1 cellular context compared by ENCODE assay signal in the genomic region with DNA sequence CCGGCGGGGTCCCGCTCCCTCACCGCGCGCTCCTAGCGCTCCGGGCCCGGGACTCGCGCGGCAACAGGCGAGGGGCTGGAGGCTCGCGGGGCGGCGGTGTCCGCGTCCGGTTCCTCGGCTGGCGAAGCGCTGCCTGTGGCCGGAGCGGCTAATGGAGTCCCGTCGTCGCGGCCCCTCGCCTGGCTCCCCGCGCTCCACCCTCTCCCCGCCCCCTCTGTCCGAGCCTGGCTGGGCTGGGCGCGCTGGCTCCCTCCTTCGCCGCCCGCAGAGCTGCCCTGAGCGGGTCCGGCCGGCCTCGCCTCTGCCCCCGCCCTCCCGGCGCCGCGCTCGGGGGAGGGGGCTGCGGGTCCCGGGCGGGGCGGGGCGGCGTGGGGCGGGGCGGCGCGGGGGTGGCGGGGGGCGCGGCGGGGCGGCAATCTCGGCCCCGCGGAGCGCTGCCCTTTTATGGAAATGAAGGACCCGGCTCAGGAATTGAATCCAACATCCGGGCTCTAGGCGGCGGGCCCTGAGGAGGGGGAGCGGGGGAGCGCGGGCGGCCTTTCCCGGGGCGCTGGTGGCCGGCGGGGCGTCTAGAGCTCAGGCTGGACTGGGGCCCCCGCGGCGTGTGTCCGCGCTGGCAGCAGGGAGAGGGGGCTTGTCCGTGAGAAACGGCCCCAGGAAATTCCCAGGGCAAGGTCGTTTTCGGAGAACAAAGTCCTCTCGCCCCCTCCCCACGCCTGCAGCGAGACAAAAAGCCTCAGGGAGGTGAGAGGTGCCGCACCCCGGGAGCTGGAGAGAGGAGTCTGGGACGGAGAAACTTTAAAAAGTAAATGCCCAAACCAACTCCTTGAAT.
A peak's percentile ranks its signal among the peaks of the same experiment; 100 is the strongest.
TF ChIP-seq lines count a peak whose summit lies in the region.

A gene with protein sequence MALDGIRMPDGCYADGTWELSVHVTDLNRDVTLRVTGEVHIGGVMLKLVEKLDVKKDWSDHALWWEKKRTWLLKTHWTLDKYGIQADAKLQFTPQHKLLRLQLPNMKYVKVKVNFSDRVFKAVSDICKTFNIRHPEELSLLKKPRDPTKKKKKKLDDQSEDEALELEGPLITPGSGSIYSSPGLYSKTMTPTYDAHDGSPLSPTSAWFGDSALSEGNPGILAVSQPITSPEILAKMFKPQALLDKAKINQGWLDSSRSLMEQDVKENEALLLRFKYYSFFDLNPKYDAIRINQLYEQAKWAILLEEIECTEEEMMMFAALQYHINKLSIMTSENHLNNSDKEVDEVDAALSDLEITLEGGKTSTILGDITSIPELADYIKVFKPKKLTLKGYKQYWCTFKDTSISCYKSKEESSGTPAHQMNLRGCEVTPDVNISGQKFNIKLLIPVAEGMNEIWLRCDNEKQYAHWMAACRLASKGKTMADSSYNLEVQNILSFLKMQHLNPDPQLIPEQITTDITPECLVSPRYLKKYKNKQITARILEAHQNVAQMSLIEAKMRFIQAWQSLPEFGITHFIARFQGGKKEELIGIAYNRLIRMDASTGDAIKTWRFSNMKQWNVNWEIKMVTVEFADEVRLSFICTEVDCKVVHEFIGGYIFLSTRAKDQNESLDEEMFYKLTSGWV (minus strand): TSS at position 153 of the 832 bp plus-strand sequence. CDS start 482 bp downstream, outside the sequence.

TF ChIP-seq in HepG2, 621 proteins besides CTCF, POLR2A, EP300 and RAD21 (continued from another document and continues in another):
- TF ChIP-seq, protein P1, sequence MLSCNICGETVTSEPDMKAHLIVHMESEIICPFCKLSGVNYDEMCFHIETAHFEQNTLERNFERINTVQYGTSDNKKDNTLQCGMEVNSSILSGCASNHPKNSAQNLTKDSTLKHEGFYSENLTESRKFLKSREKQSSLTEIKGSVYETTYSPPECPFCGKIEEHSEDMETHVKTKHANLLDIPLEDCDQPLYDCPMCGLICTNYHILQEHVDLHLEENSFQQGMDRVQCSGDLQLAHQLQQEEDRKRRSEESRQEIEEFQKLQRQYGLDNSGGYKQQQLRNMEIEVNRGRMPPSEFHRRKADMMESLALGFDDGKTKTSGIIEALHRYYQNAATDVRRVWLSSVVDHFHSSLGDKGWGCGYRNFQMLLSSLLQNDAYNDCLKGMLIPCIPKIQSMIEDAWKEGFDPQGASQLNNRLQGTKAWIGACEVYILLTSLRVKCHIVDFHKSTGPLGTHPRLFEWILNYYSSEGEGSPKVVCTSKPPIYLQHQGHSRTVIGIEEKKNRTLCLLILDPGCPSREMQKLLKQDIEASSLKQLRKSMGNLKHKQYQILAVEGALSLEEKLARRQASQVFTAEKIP (CRISPR knock-in tag; IDR thresholded peaks at IDR 0.05; ENCODE audit: borderline replicate concordance), result no peak
- TF ChIP-seq SIN3B (IDR thresholded peaks at IDR 0.05; ENCODE audit: low read length), result no peak
- no peak for TF ChIP-seq ZNF30 (CRISPR knock-in tag; IDR thresholded peaks at IDR 0.05)
- TF ChIP-seq, protein P2, sequence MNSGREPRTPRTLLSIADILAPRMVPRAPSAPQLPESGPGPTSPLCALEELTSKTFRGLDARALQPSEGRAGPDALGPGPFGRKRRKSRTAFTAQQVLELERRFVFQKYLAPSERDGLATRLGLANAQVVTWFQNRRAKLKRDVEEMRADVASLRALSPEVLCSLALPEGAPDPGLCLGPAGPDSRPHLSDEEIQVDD (CRISPR knock-in tag; IDR thresholded peaks at IDR 0.05; ENCODE audit: borderline replicate concordance), result no peak
- no peak for TF ChIP-seq ZNF207 (IDR thresholded peaks at IDR 0.05; ENCODE audit: borderline replicate concordance)
- no peak for TF ChIP-seq XRCC5 (optimal IDR thresholded peaks at IDR 0.05; ENCODE audit: low read length)
- TF ChIP-seq ISL2 (CRISPR knock-in tag; IDR thresholded peaks at IDR 0.05), result no peak
- no peak for TF ChIP-seq NCOA1 (CRISPR knock-in tag; IDR thresholded peaks at IDR 0.05)
- TF ChIP-seq SNAPC5 (CRISPR knock-in tag; IDR thresholded peaks at IDR 0.05; ENCODE audit: borderline replicate concordance), result no peak
- no peak for TF ChIP-seq ZNF619 (CRISPR knock-in tag; IDR thresholded peaks at IDR 0.05)
- TF ChIP-seq SALL2 (CRISPR knock-in tag; IDR thresholded peaks at IDR 0.05), result peak; percentile 47; the same call in 1 of the 2 replicates
- no peak for TF ChIP-seq ZBTB33 (CRISPR knock-in tag; IDR thresholded peaks at IDR 0.05)
- no peak; the same call in 1 of the 2 replicates for TF ChIP-seq TARDBP (CRISPR knock-in tag; IDR thresholded peaks at IDR 0.05)
- TF ChIP-seq HMGXB4 (CRISPR knock-in tag; IDR thresholded peaks at IDR 0.05; ENCODE audit: borderline replicate concordance in 1 of 2, low read depth in 1 of 2), result peak in 1 of 2 experiments; percentile 43; a peak in 1 of 4 replicates
- TF ChIP-seq JUND (CRISPR knock-in tag; IDR thresholded peaks at IDR 0.05), result no peak
- TF ChIP-seq HNRNPK (IDR thresholded peaks at IDR 0.05; ENCODE audit: low read depth, low read length, poor library complexity, severe bottlenecking), result peak; percentile 81
- TF ChIP-seq LCORL (IDR thresholded peaks at IDR 0.05), result no peak
- TF ChIP-seq LCORL (CRISPR knock-in tag; IDR thresholded peaks at IDR 0.05), result 0 out of 2 replicates have a peak, but pooled peaks have one; percentile 18
- no peak for TF ChIP-seq CENPX (CRISPR knock-in tag; IDR thresholded peaks at IDR 0.05)
- no peak; the same call in 1 of the 2 replicates for TF ChIP-seq NCOR1 (IDR thresholded peaks at IDR 0.05; ENCODE audit: borderline replicate concordance, low read length)
- TF ChIP-seq SP140L (CRISPR knock-in tag; IDR thresholded peaks at IDR 0.05; ENCODE audit: borderline replicate concordance), result no peak
- TF ChIP-seq MED8 (CRISPR knock-in tag; IDR thresholded peaks at IDR 0.05; ENCODE audit: insufficient replicate concordance), result no peak
- TF ChIP-seq ZNF512B (CRISPR knock-in tag; IDR thresholded peaks at IDR 0.05; ENCODE audit: borderline replicate concordance), result no peak
- no peak for TF ChIP-seq ZNF224 (CRISPR knock-in tag; IDR thresholded peaks at IDR 0.05)
- TF ChIP-seq ZSCAN9 (CRISPR knock-in tag; IDR thresholded peaks at IDR 0.05; ENCODE audit: borderline replicate concordance), result no peak
- TF ChIP-seq ZNF644 (CRISPR knock-in tag; IDR thresholded peaks at IDR 0.05; ENCODE audit: low read depth), result no peak
- no peak for TF ChIP-seq MBD4 (IDR thresholded peaks at IDR 0.05; ENCODE audit: borderline replicate concordance, low read length)
- TF ChIP-seq KDM2A (CRISPR knock-in tag; IDR thresholded peaks at IDR 0.05; ENCODE audit: borderline replicate concordance, low read depth), result no peak
- TF ChIP-seq GABPB1 (CRISPR knock-in tag; IDR thresholded peaks at IDR 0.05), result peak; percentile 64; the same call in 1 of the 2 replicates
- TF ChIP-seq FOXO1 (CRISPR knock-in tag; IDR thresholded peaks at IDR 0.05), result 0 out of 2 replicates have a peak, but pooled peaks have one; percentile 33
- TF ChIP-seq, protein P3, sequence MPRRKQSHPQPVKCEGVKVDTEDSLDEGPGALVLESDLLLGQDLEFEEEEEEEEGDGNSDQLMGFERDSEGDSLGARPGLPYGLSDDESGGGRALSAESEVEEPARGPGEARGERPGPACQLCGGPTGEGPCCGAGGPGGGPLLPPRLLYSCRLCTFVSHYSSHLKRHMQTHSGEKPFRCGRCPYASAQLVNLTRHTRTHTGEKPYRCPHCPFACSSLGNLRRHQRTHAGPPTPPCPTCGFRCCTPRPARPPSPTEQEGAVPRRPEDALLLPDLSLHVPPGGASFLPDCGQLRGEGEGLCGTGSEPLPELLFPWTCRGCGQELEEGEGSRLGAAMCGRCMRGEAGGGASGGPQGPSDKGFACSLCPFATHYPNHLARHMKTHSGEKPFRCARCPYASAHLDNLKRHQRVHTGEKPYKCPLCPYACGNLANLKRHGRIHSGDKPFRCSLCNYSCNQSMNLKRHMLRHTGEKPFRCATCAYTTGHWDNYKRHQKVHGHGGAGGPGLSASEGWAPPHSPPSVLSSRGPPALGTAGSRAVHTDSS (CRISPR knock-in tag; conservative IDR thresholded peaks at IDR 0.05), result no peak
- no peak for TF ChIP-seq AHR (CRISPR knock-in tag; IDR thresholded peaks at IDR 0.05)
- TF ChIP-seq KLF16 (CRISPR knock-in tag; IDR thresholded peaks at IDR 0.05), result no peak
- TF ChIP-seq ZNF576 (CRISPR knock-in tag; IDR thresholded peaks at IDR 0.05), result no peak
- no peak for TF ChIP-seq POLR2AphosphoS2 (IDR thresholded peaks at IDR 0.05; ENCODE audit: low read depth, low read length)
- TF ChIP-seq ZNF547 (CRISPR knock-in tag; IDR thresholded peaks at IDR 0.05), result peak; percentile 71; the same call in 1 of the 2 replicates
- TF ChIP-seq, protein P4, sequence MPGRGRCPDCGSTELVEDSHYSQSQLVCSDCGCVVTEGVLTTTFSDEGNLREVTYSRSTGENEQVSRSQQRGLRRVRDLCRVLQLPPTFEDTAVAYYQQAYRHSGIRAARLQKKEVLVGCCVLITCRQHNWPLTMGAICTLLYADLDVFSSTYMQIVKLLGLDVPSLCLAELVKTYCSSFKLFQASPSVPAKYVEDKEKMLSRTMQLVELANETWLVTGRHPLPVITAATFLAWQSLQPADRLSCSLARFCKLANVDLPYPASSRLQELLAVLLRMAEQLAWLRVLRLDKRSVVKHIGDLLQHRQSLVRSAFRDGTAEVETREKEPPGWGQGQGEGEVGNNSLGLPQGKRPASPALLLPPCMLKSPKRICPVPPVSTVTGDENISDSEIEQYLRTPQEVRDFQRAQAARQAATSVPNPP (CRISPR knock-in tag; IDR thresholded peaks at IDR 0.05), result 0 out of 2 replicates have a peak, but pooled peaks have one; percentile 21
- TF ChIP-seq MTA1 (CRISPR knock-in tag; IDR thresholded peaks at IDR 0.05; ENCODE audit: borderline replicate concordance), result peak; percentile 51; the same call in 1 of the 2 replicates
- no peak for TF ChIP-seq RXRA (CRISPR knock-in tag; IDR thresholded peaks at IDR 0.05)
- no peak for TF ChIP-seq THAP11 (CRISPR knock-in tag; IDR thresholded peaks at IDR 0.05)
